1 cellular context compared by ENCODE assay signal in the genomic region with DNA sequence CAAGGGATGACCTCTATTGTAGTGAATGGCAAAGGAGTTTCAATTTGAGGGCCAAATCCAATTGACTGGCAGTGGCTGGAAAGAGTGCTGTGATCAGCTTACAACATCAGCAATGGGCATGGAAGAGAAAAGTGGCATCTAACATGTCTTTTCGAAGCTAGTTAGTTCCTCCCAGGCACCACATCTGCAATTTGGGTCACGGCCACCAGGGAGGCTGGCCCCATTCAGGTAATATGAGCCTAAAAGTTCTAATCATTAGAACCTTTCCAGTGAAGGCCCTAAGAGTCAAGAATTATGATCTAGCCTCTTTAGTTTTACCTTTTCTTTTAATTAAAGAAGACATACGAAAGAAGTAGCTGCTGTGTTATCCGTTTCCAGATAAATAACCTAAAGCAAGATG.
TF ChIP-seq lines count a peak whose summit lies in the region.

No MANE protein-coding gene starts in this region.

TF ChIP-seq in H1, 55 proteins besides CTCF, POLR2A, EP300 and RAD21:
- TF ChIP-seq SP1 (IDR thresholded peaks at IDR 0.05; ENCODE audit: low read depth, low read length) (no peak), EZH2 (IDR thresholded peaks at IDR 0.05; ENCODE audit: low read depth, low read length, severe bottlenecking) (no peak), GTF2F1 (IDR thresholded peaks at IDR 0.05; ENCODE audit: borderline replicate concordance, low read depth, low read length) (no peak), ZNF274 (IDR thresholded peaks at IDR 0.05; ENCODE audit: borderline replicate concordance, extremely low read depth, low read length) (no peak), KDM1A (IDR thresholded peaks at IDR 0.05; ENCODE audit: borderline replicate concordance, low read length) (no peak), SIRT6 (IDR thresholded peaks at IDR 0.05; ENCODE audit: low read length) (no peak)
